30 cellular contexts compared by ENCODE assay signal in the genomic region with DNA sequence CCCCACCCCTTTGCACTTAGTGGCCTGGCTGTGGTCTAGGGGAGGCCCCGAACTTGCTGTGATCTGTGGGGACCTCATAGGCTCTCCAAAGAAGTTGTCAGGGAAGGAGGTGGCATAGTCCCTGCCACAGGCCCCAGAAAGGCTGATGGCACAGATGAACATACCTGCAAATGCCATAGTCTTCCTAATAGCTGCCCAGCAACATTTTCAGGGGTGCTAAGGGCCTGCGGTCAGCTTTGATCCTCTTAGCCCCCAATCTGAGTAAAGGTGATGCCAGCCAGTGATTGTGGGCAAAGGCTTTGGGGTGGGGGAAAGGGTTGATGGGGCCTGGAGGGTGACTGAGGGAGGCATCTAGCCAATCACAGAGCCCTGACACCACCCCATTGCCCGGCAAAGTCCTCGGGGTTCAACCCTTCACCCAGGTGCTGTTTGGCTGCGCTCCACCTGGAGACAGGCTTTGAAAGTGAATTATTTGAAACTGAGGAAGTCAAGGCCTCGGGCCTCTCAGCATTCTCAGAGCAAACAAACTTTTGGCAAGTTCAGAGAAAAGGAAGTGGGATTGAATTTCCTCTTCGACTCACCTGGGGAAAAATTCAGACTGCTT. TPM values are rescaled to one million over a fixed set of nuclear protein-coding genes. Genes with fewer than 3 reads are reported as not detected.
DNase-seq lines count a peak whose midpoint lies in the region; ATAC-seq, FAIRE-seq and TF ChIP-seq lines count a peak whose summit lies in the region.
"Had no signal": no experiment of that assay in that cellular context is flagged by ENCODE, and none has a peak within 500 bp of the region (broad histone marks: within the 10 kb centered on the region; RNA-seq: fewer than 3 reads in every experiment).

No MANE protein-coding gene starts in this region.

- no peaks in the 10 kb centered on the region for H3K36me3 Mint-ChIP-seq in CD8-positive, alpha-beta T cell
- H3K36me3 Mint-ChIP-seq in endodermal cell (ENCODE audit: low read depth) = no peaks in the 10 kb centered on the region
- H3K36me3 Mint-ChIP-seq: IgD-negative memory B cell had no signal

- H3K4me3 ChIP-seq in CD8-positive, alpha-beta T cell (ENCODE audit: low read depth, low read length) = no peak overlapping the region
- peak overlapping the region; percentile 29; the same call in 1 of the 2 replicates for H3K4me3 ChIP-seq in PC-9
- H3K4me3 ChIP-seq in pancreas = no peak overlapping the region
- H3K4me3 ChIP-seq in body of pancreas = no peak overlapping the region
- H3K4me3 ChIP-seq in endodermal cell (ENCODE audit: low read length) = no peak overlapping the region
- H3K4me3 ChIP-seq: skin epidermis had no signal

- H3K9ac ChIP-seq in endodermal cell (ENCODE audit: extremely low read depth, low read length, poor library complexity, severe bottlenecking) = no peak overlapping the region

- no peak for ATAC-seq in CD8-positive, alpha-beta T cell
- ATAC-seq in pancreas (peak in 3 of 4 donors; percentile 40 to 52 (median 44)), HG03460 (IDR thresholded peaks at IDR 0.05; ENCODE audit: unreplicated experiment) (no peak), body of pancreas (no peak)
- ATAC-seq: activated T-cell treated with anti-CD3 and anti-CD28 coated beads, Interleukin-2, amount 50 U/mL, for 4 hours; T-helper 17 cell had no signal

- H3K9me3 Mint-ChIP-seq in CD8-positive, alpha-beta T cell = no peaks in the 10 kb centered on the region
- H3K9me3 Mint-ChIP-seq in endodermal cell = no peaks in the 10 kb centered on the region
- H3K9me3 Mint-ChIP-seq: activated naive CD4-positive, alpha-beta T cell treated with anti-CD3 and anti-CD28 coated beads for 36 hours; activated T-cell treated with anti-CD3 and anti-CD28 coated beads, Interleukin-2, amount 50 U/mL, for 4 hours; IgD-negative memory B cell had no signal

- BruUV-seq in PC-9 (replicated peaks; lab: Mats Ljungman, UMichigan) = no TSS peak

- POLR2A ChIA-PET in CD8-positive, alpha-beta T cell (lab: Charles Lee) = interaction anchor here (1.4 kb wide), 1 partner anchor 21 kb away, joined by 3 read pairs; no protein-coding TSS in a partner anchor
- POLR2A ChIA-PET in PC-9 (lab: Charles Lee; ENCODE audit: unreplicated experiment) = interaction anchor here (0.6 kb wide), 1 partner anchor 14 kb away, joined by 3 read pairs; no protein-coding TSS in a partner anchor

- H2AFZ ChIP-seq in PC-9 = no peak overlapping the region

- FAIRE-seq in pancreas (lab: Jason Lieb, UNC) = no peak
- FAIRE-seq: D721Med, endometrium, GM19239, kidney, RCC 7860, urothelium cell line had no signal

- peak overlapping the region; percentile 22 for H3K27ac Mint-ChIP-seq in CD8-positive, alpha-beta T cell
- no peak overlapping the region for H3K27ac Mint-ChIP-seq in endodermal cell
- H3K27ac Mint-ChIP-seq: activated naive CD4-positive, alpha-beta T cell treated with anti-CD3 and anti-CD28 coated beads for 36 hours; IgD-negative memory B cell; T-helper 17 cell had no signal

- H3K27me3 Mint-ChIP-seq in CD8-positive, alpha-beta T cell (ENCODE audit: low read depth) = no peaks in the 10 kb centered on the region
- H3K27me3 Mint-ChIP-seq in endodermal cell (ENCODE audit: insufficient read depth) = peaks cover 97% of the 10 kb centered on the region

- peaks cover 17% of the 10 kb centered on the region for H3K4me1 ChIP-seq in CD8-positive, alpha-beta T cell (ENCODE audit: insufficient read depth, low read length)
- H3K4me1 ChIP-seq in PC-9 (replicated peaks; ENCODE audit: insufficient read depth) (peaks cover 74% of the 10 kb centered on the region), pancreas (no peaks in the 10 kb centered on the region), body of pancreas (peaks cover 10% of the 10 kb centered on the region), endodermal cell (ENCODE audit: control insufficient read depth, insufficient read depth, low read length) (peaks cover 3% of the 10 kb centered on the region)

- H3K4me1 Mint-ChIP-seq in CD8-positive, alpha-beta T cell (ENCODE audit: low read depth) = peaks cover 24% of the 10 kb centered on the region
- H3K4me1 Mint-ChIP-seq in endodermal cell = peaks cover 4% of the 10 kb centered on the region
- H3K4me1 Mint-ChIP-seq: IgD-negative memory B cell, T-helper 17 cell had no signal

- WGBS in pancreas, 2 donors = 32% methylated on average over 7 of the region's 7 CpGs
- WGBS in body of pancreas, 2 donors = 22 to 38% methylated on average over 7 of the region's 7 CpGs
- WGBS in endodermal cell (ENCODE audit: insufficient coverage in 1 of 2, insufficient read length in 1 of 2), 2 experiments = 78 to 87% methylated on average over 3 to 7 of the region's 7 CpGs

- no peak for TF ChIP-seq POLR2A in body of pancreas (IDR thresholded peaks at IDR 0.05)

- H3K79me2 ChIP-seq in PC-9 (ENCODE audit: low read depth) = no peaks in the 10 kb centered on the region

- no peak for TF ChIP-seq CTCF in CD8-positive, alpha-beta T cell (IDR thresholded peaks at IDR 0.05)
- no peak for TF ChIP-seq CTCF in PC-9 (conservative IDR thresholded peaks at IDR 0.05)
- TF ChIP-seq CTCF in pancreas (IDR thresholded peaks at IDR 0.05) = no peak
- no peak for TF ChIP-seq CTCF in body of pancreas (IDR thresholded peaks at IDR 0.05)
- no peak for TF ChIP-seq CTCF in endodermal cell (conservative IDR thresholded peaks at IDR 0.05)

- no peaks in the 10 kb centered on the region for H3K27me3 ChIP-seq in CD8-positive, alpha-beta T cell (ENCODE audit: insufficient read depth, low read length)
- H3K27me3 ChIP-seq in PC-9 (ENCODE audit: insufficient read depth, low read depth) = no peaks in the 10 kb centered on the region
- no peaks in the 10 kb centered on the region for H3K27me3 ChIP-seq in pancreas
- H3K27me3 ChIP-seq in body of pancreas = no peaks in the 10 kb centered on the region
- peaks cover 85% of the 10 kb centered on the region for H3K27me3 ChIP-seq in endodermal cell (ENCODE audit: control insufficient read depth, insufficient read depth, low read length, poor library complexity, severe bottlenecking)

- no peaks in the 10 kb centered on the region for H4K20me1 ChIP-seq in PC-9 (ENCODE audit: insufficient read depth)

- no peaks in the 10 kb centered on the region for H3K9me2 ChIP-seq in PC-9 (ENCODE audit: insufficient read depth)

- CTCF ChIA-PET in CD8-positive, alpha-beta T cell (lab: Charles Lee) = interaction anchor here (1.8 to 4.0 kb wide), 2 partner anchors 15 to 69 kb away, joined by 5 to 18 read pairs; no protein-coding TSS in a partner anchor
- CTCF ChIA-PET in PC-9 (lab: Charles Lee) = interaction anchor here (1.0 to 1.5 kb wide), 2 partner anchors 69 to 1560 kb away, joined by 3 read pairs; no protein-coding TSS in a partner anchor

- H3K9me3 ChIP-seq in CD8-positive, alpha-beta T cell (ENCODE audit: low read length) = no peaks in the 10 kb centered on the region
- H3K9me3 ChIP-seq in PC-9 (ENCODE audit: insufficient read depth, low read depth) (no peaks in the 10 kb centered on the region), pancreas (no peaks in the 10 kb centered on the region), body of pancreas (no peaks in the 10 kb centered on the region), endodermal cell (ENCODE audit: control insufficient read depth, low read length) (no peaks in the 10 kb centered on the region)
- H3K9me3 ChIP-seq: neutrophil had no signal

- intact Hi-C loops in CD8-positive, alpha-beta T cell (cut with DNase I, micrococcal nuclease) = no loop called here
- intact Hi-C loops in PC-9 (cut with micrococcal nuclease; ENCODE audit: unreplicated experiment) = no loop called here
- intact Hi-C loops in pancreas (cut with DNase I) = no loop called here
- intact Hi-C loops in body of pancreas (cut with DNase I) = no loop called here

- DNase-seq in CD8-positive, alpha-beta T cell = no peak
- DNase-seq in PC-9 (peak; percentile 77 to 90), epithelial cell of prostate (ENCODE audit: low read depth, low spot score) (peak; percentile 22), pancreas (peak in 1 of 6 donors; percentile 21), body of pancreas (no peak), endodermal cell (no peak)
- DNase-seq: activated CD4-positive, alpha-beta T cell treated with anti-CD3 and anti-CD28 coated beads for 48 hours; activated naive CD4-positive, alpha-beta T cell treated with anti-CD3 and anti-CD28 coated beads for 36 hours; activated T-cell treated with anti-CD3 and anti-CD28 coated beads, Interleukin-2, amount 50 U/mL, for 4 hours; amniotic stem cell; C1 segment of cervical spinal cord; cortex of kidney; kidney; NCI-H1092 treated with DMSO at 0.1 percent for 48 hours; NCI-H2107; T-helper 17 cell had no signal

- peak overlapping the region; percentile 72 for H3K4me2 ChIP-seq in PC-9

- H3K27ac ChIP-seq in CD8-positive, alpha-beta T cell (ENCODE audit: low read depth, low read length) = no peak overlapping the region
- H3K27ac ChIP-seq in PC-9 = peak overlapping the region; percentile 93
- H3K27ac ChIP-seq in epithelial cell of prostate = peak overlapping the region; percentile 62
- H3K27ac ChIP-seq in pancreas = no peak overlapping the region
- no peak overlapping the region for H3K27ac ChIP-seq in body of pancreas
- no peak overlapping the region for H3K27ac ChIP-seq in endodermal cell (ENCODE audit: low read depth, low read length)
- H3K27ac ChIP-seq: neutrophil had no signal

- H3K36me3 ChIP-seq in CD8-positive, alpha-beta T cell (ENCODE audit: insufficient read depth, low read length) = no peaks in the 10 kb centered on the region
- no peaks in the 10 kb centered on the region for H3K36me3 ChIP-seq in PC-9 (ENCODE audit: low read depth)
- no peaks in the 10 kb centered on the region for H3K36me3 ChIP-seq in pancreas
- H3K36me3 ChIP-seq in body of pancreas (replicated peaks in 1 of 2; ENCODE audit: insufficient read depth in 1 of 2, low read depth in 2 of 2) = no peaks in the 10 kb centered on the region
- H3K36me3 ChIP-seq in endodermal cell (ENCODE audit: control insufficient read depth, insufficient read depth, low read length) = no peaks in the 10 kb centered on the region
- H3K36me3 ChIP-seq: neutrophil had no signal

- H3F3A ChIP-seq in PC-9 (ENCODE audit: insufficient read depth, low read depth) = peaks cover 53% of the 10 kb centered on the region

- peak overlapping the region; percentile 37 for H3K4me3 Mint-ChIP-seq in CD8-positive, alpha-beta T cell
- no peak overlapping the region for H3K4me3 Mint-ChIP-seq in endodermal cell
- H3K4me3 Mint-ChIP-seq: activated naive CD4-positive, alpha-beta T cell treated with anti-CD3 and anti-CD28 coated beads for 36 hours; activated T-cell treated with anti-CD3 and anti-CD28 coated beads, Interleukin-2, amount 50 U/mL, for 4 hours; T-helper 17 cell had no signal

RNA-seq across cellular contexts. Expression of a gene that starts 35.8 kb away (rescaled TPM):
- not detected for total RNA-seq in CD8-positive, alpha-beta T cell
- total RNA-seq in PC-9 (2021) (not detected in 2 replicates), pancreas (not detected), body of pancreas (not detected), endodermal cell (1 to 10 TPM; 2.2 to 2.4 TPM)
- polyA plus RNA-seq in pancreas = not detected
- polyA plus RNA-seq in endodermal cell (2013, experiment 1 of 2) = 13.1 TPM
- 12.1 TPM for polyA plus RNA-seq in endodermal cell (2013, experiment 2 of 2)
- total RNA-seq: activated naive CD4-positive, alpha-beta T cell treated with anti-CD3 and anti-CD28 coated beads for 36 hours; activated T-cell treated with anti-CD3 and anti-CD28 coated beads, Interleukin-2, amount 50 U/mL, for 4 hours; glomerular endothelial cell; kidney; lung microvascular endothelial cell; pulmonary artery endothelial cell; subcutaneous adipose tissue; T-helper 17 cell had no signal
- polyA plus RNA-seq: AG04450, IgD-negative memory B cell had no signal

Comparison
In these comparisons a context has a peak if more than half of its experiments do, and no peak if none do; other contexts are left out.
1. ATAC-seq: peak in pancreas (3 of 4); none in CD8-positive, alpha-beta T cell (single experiment), HG03460 (single experiment) and body of pancreas (single experiment).
2. DNase-seq: peak in PC-9 (2 of 2) and epithelial cell of prostate (single experiment); none in CD8-positive, alpha-beta T cell (0 of 7), body of pancreas (0 of 4) and endodermal cell (single experiment).
3. H3K27ac ChIP-seq: peak in PC-9 (single experiment) and epithelial cell of prostate (single experiment); none in CD8-positive, alpha-beta T cell (single experiment), pancreas (0 of 4), body of pancreas (0 of 4) and endodermal cell (single experiment).